18 cellular contexts compared by ENCODE assay signal in genomic region chr1:153643100-153643499, GRCh38. TPM values are rescaled to one million over a fixed set of nuclear protein-coding genes. Genes with fewer than 3 reads are reported as not detected.
DNase-seq lines count a peak whose midpoint lies in the region; ATAC-seq and TF ChIP-seq lines count a peak whose summit lies in the region.
"Had no signal": no experiment of that assay in that cellular context is flagged by ENCODE, and none has a peak within 500 bp of the region (broad histone marks: within the 10 kb centered on the region; RNA-seq: fewer than 3 reads in every experiment).

No MANE protein-coding gene starts in this region.

- no peak overlapping the region for H4K8ac ChIP-seq in trophoblast cell (ENCODE audit: low read depth, low read length)

- no peak overlapping the region for H3K14ac ChIP-seq in trophoblast cell (ENCODE audit: low read length)

- TF ChIP-seq POLR2A in testis (IDR thresholded peaks at IDR 0.05): no peak

- H3K4me3 ChIP-seq in right atrium auricular region: no peak overlapping the region
- H3K4me3 ChIP-seq in right cardiac atrium (ENCODE audit: low read length): no peak overlapping the region
- H3K4me3 ChIP-seq in testis: no peak overlapping the region
- H3K4me3 ChIP-seq in trophoblast cell (ENCODE audit: low read depth, low read length): no peak overlapping the region

- H2AK5ac ChIP-seq in trophoblast cell (ENCODE audit: low read length): no peak overlapping the region

- intact Hi-C loops in right cardiac atrium (cut with DNase I) (no loop called here), testis (cut with DNase I; ENCODE audit: low total_unique reads) (no loop called here)

- no peak overlapping the region for H3K4ac ChIP-seq in trophoblast cell (ENCODE audit: low read depth, low read length)

- no peak overlapping the region for H2BK5ac ChIP-seq in trophoblast cell (ENCODE audit: low read depth, low read length, poor library complexity)

- TF ChIP-seq CTCF in right atrium auricular region (IDR thresholded peaks at IDR 0.05): no peak
- TF ChIP-seq CTCF in testis (IDR thresholded peaks at IDR 0.05): no peak

- H3K79me1 ChIP-seq in trophoblast cell (ENCODE audit: low read length): no peaks in the 10 kb centered on the region

- no peaks in the 10 kb centered on the region for H3K79me2 ChIP-seq in trophoblast cell (ENCODE audit: control insufficient read depth, insufficient read depth, low read length, poor library complexity)

- H3K9ac ChIP-seq in trophoblast cell (ENCODE audit: low read length): no peak overlapping the region

- H3K27ac ChIP-seq in right atrium auricular region: peak overlapping the region; percentile 44 to 71
- no peak overlapping the region for H3K27ac ChIP-seq in right cardiac atrium (ENCODE audit: low read length)
- peak overlapping the region; percentile 73 for H3K27ac ChIP-seq in testis
- H3K27ac ChIP-seq in trophoblast cell (ENCODE audit: low read depth, low read length): no peak overlapping the region

- no peaks in the 10 kb centered on the region for H3K9me3 ChIP-seq in right atrium auricular region
- no peaks in the 10 kb centered on the region for H3K9me3 ChIP-seq in right cardiac atrium (ENCODE audit: control insufficient read depth, low read length)
- no peaks in the 10 kb centered on the region for H3K9me3 ChIP-seq in testis
- no peaks in the 10 kb centered on the region for H3K9me3 ChIP-seq in trophoblast cell (ENCODE audit: insufficient read depth, low read depth, low read length)

- H3K4me1 ChIP-seq in right atrium auricular region: peaks cover 0 to 55% of the 10 kb centered on the region in 2 donors
- H3K4me1 ChIP-seq in right cardiac atrium (ENCODE audit: control insufficient read depth, insufficient read depth, low read length): peaks cover 5% of the 10 kb centered on the region
- peaks cover 17% of the 10 kb centered on the region for H3K4me1 ChIP-seq in testis
- peaks cover 0 to 2% of the 10 kb centered on the region in 2 experiments for H3K4me1 ChIP-seq in trophoblast cell (ENCODE audit: control insufficient read depth in 1 of 2, insufficient read depth in 2 of 2, low read length in 2 of 2)

- no peak for ATAC-seq in right cardiac atrium
- ATAC-seq: sciatic nerve had no signal

- H2AFZ ChIP-seq in trophoblast cell (ENCODE audit: insufficient read depth, low read length, poor library complexity): no peak overlapping the region

- H4K12ac ChIP-seq in trophoblast cell (ENCODE audit: low read depth, low read length): no peak overlapping the region

- no peak overlapping the region for H3K23ac ChIP-seq in trophoblast cell (ENCODE audit: low read length)

- no peak overlapping the region for H3K4me2 ChIP-seq in trophoblast cell (ENCODE audit: low read length)

- no peak overlapping the region for H4K91ac ChIP-seq in trophoblast cell (ENCODE audit: low read depth, low read length)

- DNase-seq in right atrium auricular region (ENCODE audit: low spot score) (no peak), right cardiac atrium (no peak), mesenteric fat pad (ENCODE audit: low spot score) (peak; percentile 82), testis (no peak), trophoblast cell (no peak), Kasumi-1 (lab: John Stamatoyannopoulos, UW) (no peak)
- DNase-seq: activated CD4-positive, CD25-positive, alpha-beta regulatory T cell; effector CD4-positive, alpha-beta T cell; HFFc6; IMR-90; mesenchymal stem cell; NCI-H2029 treated with DMSO at 0.1 percent for 48 hours; NCI-H526; nucleus accumbens; SIG-M5; stimulated activated CD4-positive, alpha-beta T cell treated with anti-CD3 and anti-CD28 coated beads, Interleukin-1b, Interleukin-23, amount 100 ng/mL, for 48 hours; T-helper 2 cell had no signal

- H3K18ac ChIP-seq in trophoblast cell (ENCODE audit: low read length): no peak overlapping the region

- H2BK12ac ChIP-seq in trophoblast cell (ENCODE audit: low read length): no peak overlapping the region

- no peak overlapping the region for H2BK120ac ChIP-seq in trophoblast cell (ENCODE audit: insufficient read depth, low read length, poor library complexity)

- H3K36me3 ChIP-seq in right atrium auricular region (peaks cover 84% of the 10 kb centered on the region), testis (ENCODE audit: low read depth, missing control alignments) (no peaks in the 10 kb centered on the region), trophoblast cell (ENCODE audit: control insufficient read depth in 1 of 2, insufficient read depth in 2 of 2, low read length in 2 of 2) (peaks cover 36 to 60% of the 10 kb centered on the region in 2 experiments)

- WGBS in right cardiac atrium: 89% methylated on average over 11 of the region's 11 CpGs
- 89 to 92% methylated on average over 11 of the region's 11 CpGs for WGBS in testis, 2 donors
- WGBS in trophoblast cell (ENCODE audit: extremely low coverage, insufficient coverage, insufficient read length): no CpG with 5 or more reads among the region's 11 CpGs

- H3K27me3 ChIP-seq in right atrium auricular region (no peaks in the 10 kb centered on the region), right cardiac atrium (ENCODE audit: control insufficient read depth, insufficient read depth) (no peaks in the 10 kb centered on the region), testis (no peaks in the 10 kb centered on the region), trophoblast cell (ENCODE audit: insufficient read depth, low read length) (no peaks in the 10 kb centered on the region)

RNA-seq across cellular contexts. Expression of gene CHTOP, which starts 9.2 kb away (rescaled TPM):
- total RNA-seq in right atrium auricular region: 10 to 100 TPM; 38.2 to 50.1 TPM
- total RNA-seq in right cardiac atrium: 10 to 100 TPM; 56.1 to 75.3 (median 66.1) TPM
- 65.0 TPM for polyA plus RNA-seq in right cardiac atrium
- 55.5 TPM for total RNA-seq in mesenteric fat pad
- 10 to 100 TPM; 86.1 to 87.8 TPM for total RNA-seq in testis
- polyA plus RNA-seq in testis (ENCODE audit: insufficient read depth, low read depth, low replicate concordance): 101 TPM
- 72.8 and 73.0 TPM in 2 replicates for polyA plus RNA-seq in trophoblast cell (2013)

RNA-seq across cellular contexts. Expression of gene S100A1, which starts 14.9 kb away (rescaled TPM):
- total RNA-seq in right atrium auricular region: 1,000 to 10,000 TPM in 1 of 2 donors, 100 to 1,000 TPM in 1; 965 to 2,413 TPM
- total RNA-seq in right cardiac atrium: 1,000 to 10,000 TPM; 1,233 to 1,764 (median 1,522) TPM
- 2,571 TPM for polyA plus RNA-seq in right cardiac atrium
- total RNA-seq in mesenteric fat pad: 12.6 TPM
- total RNA-seq in testis: 10 to 100 TPM in 1 of 2 donors, 1 to 10 TPM in 1; 8.2 to 24.0 TPM
- polyA plus RNA-seq in testis (ENCODE audit: insufficient read depth, low read depth, low replicate concordance): 29.8 TPM
- polyA plus RNA-seq in trophoblast cell (2013): 0.93 and 1.2 TPM in 2 replicates

RNA-seq across cellular contexts. Expression of gene SNAPIN, which starts 15.4 kb away (rescaled TPM):
- 10 to 100 TPM; 60.8 to 84.0 TPM for total RNA-seq in right atrium auricular region
- total RNA-seq in right cardiac atrium: 10 to 100 TPM; 42.8 to 66.3 (median 53.7) TPM
- polyA plus RNA-seq in right cardiac atrium: 75.4 TPM
- 44.5 TPM for total RNA-seq in mesenteric fat pad
- total RNA-seq in testis: 10 to 100 TPM; 57.4 to 61.7 TPM
- polyA plus RNA-seq in testis (ENCODE audit: insufficient read depth, low read depth, low replicate concordance): 48.9 TPM
- polyA plus RNA-seq in trophoblast cell (2013): 29.2 and 31.4 TPM in 2 replicates

RNA-seq across cellular contexts. Expression of gene S100A13, which starts 15.8 kb away (rescaled TPM):
- total RNA-seq in right atrium auricular region (100 to 1,000 TPM; 114 to 314 TPM), right cardiac atrium (100 to 1,000 TPM; 183 to 265 (median 220) TPM), mesenteric fat pad (146 TPM), testis (10 to 100 TPM; 54.2 to 78.2 TPM)
- polyA plus RNA-seq in right cardiac atrium (295 TPM), testis (ENCODE audit: insufficient read depth, low read depth, low replicate concordance) (90.9 TPM)
- 409 and 437 TPM in 2 replicates for polyA plus RNA-seq in trophoblast cell (2013)

RNA-seq across cellular contexts. Expression of gene S100A14, which starts 27.0 kb away (rescaled TPM):
- total RNA-seq in right atrium auricular region (1 to 10 TPM in 1 of 2 donors, under 1 TPM in 1; 0.55 to 2.4 TPM), right cardiac atrium (1 to 10 TPM; 2.5 to 5.6 (median 3.8) TPM), mesenteric fat pad (0.35 TPM), testis (not detected)
- polyA plus RNA-seq in right cardiac atrium (4.3 TPM), testis (ENCODE audit: insufficient read depth, low read depth, low replicate concordance) (1.6 TPM)
- 20.0 and 21.0 TPM in 2 replicates for polyA plus RNA-seq in trophoblast cell (2013)
- total RNA-seq: IMR-90 had no signal

Comparison
In these comparisons a context has a peak if more than half of its experiments do, and no peak if none do; other contexts are left out.
1. H3K27ac ChIP-seq: peak in right atrium auricular region (2 of 2) and testis (2 of 2); none in right cardiac atrium (single experiment) and trophoblast cell (single experiment).
2. RNA of gene S100A1, which starts 14.9 kb away (total RNA-seq): 965 to 2,413 TPM in right atrium auricular region and 1,233 to 1,764 TPM in right cardiac atrium; 8.2 to 24.0 TPM in testis and 12.6 TPM in mesenteric fat pad (single experiment); every median in the first group is over 10 times any median in the second.